ENCODE assay signal across 8 cellular contexts in genomic region chr22:50525104-50525958, GRCh38. TPM values are rescaled to one million over a fixed set of nuclear protein-coding genes. Genes with fewer than 3 reads are reported as not detected.
DNase-seq lines count a peak whose midpoint lies in the region; ATAC-seq and TF ChIP-seq lines count a peak whose summit lies in the region.

Gene SCO2, minus strand, starts transcription at chr22:50525598. Its CDS starts 1,187 bp downstream, at chr22:50524411.

- peaks cover 3% of the 10 kb centered on the region for H3K36me3 Mint-ChIP-seq in T-cell
- H3K36me3 Mint-ChIP-seq in progenitor cell of endocrine pancreas (ENCODE audit: insufficient read depth) = peaks cover 4% of the 10 kb centered on the region

- DNase-seq in GM12865 (ENCODE audit: low read depth) (peak; percentile 99), NCI-H1417 (lab: John Stamatoyannopoulos, UW) (peak; percentile 85 to 96 (median 95)), T-cell (peak; percentile 93 to 98 (median 96)), adrenal gland (peak; percentile 96 to 98 (median 97)), left cardiac atrium (peak; percentile 97), progenitor cell of endocrine pancreas (ENCODE audit: low spot score, unreplicated experiment) (peak; percentile 95), ureter (ENCODE audit: low spot score) (peak; percentile 97)

- H3K4me3 Mint-ChIP-seq in T-cell (peak within 1 kb of the TSS; percentile 83 to 87 (median 84)), progenitor cell of endocrine pancreas (ENCODE audit: low read depth) (peak within 1 kb of the TSS; percentile 83)

- CTCF ChIA-PET in T-cell (lab: Charles Lee) = interaction anchor here (0.6 to 2.4 kb wide), 29 partner anchors 9 to 563 kb away, joined by 3 to 70 read pairs (median 5); partner anchors contain the start of genes CHKB (in 1 of the 2), HDAC10 (in 1 of the 2), KLHDC7B (in 1 of the 2) and LMF2 (in 1 of the 2)

- H3K27ac ChIP-seq in adrenal gland = peak within 1 kb of the TSS; percentile 29 to 97 (median 89)

- intact Hi-C loops in adrenal gland (cut with DNase I) (no loop called here), left cardiac atrium (cut with DNase I) (loop anchor here in 1 of 2 donors (2.0 kb wide), 1 partner anchor 37 kb away; the partner anchor contains the start of gene SYCE3)

- H3K4me1 Mint-ChIP-seq in T-cell (peaks cover 28 to 33% (median 29%) of the 10 kb centered on the region in 3 donors), progenitor cell of endocrine pancreas (ENCODE audit: low read depth) (peaks cover 11% of the 10 kb centered on the region)

- H3K27me3 Mint-ChIP-seq in T-cell = no peaks in the 10 kb centered on the region
- H3K27me3 Mint-ChIP-seq in progenitor cell of endocrine pancreas = peaks cover 14% of the 10 kb centered on the region

- ATAC-seq in HG02642 (IDR thresholded peaks at IDR 0.05; ENCODE audit: poor library complexity, unreplicated experiment) (peak; percentile 41), T-cell (replicated peaks in 1 of 4) (peak; percentile 70 to 74 (median 74)), left cardiac atrium (peak; percentile 58 to 77)

- peaks cover 0 to 32% of the 10 kb centered on the region in 2 donors for H3K36me3 ChIP-seq in adrenal gland (replicated peaks in 1 of 2)

- 0 to 1% (median 0%) methylated on average over 1 to 99 of the region's 99 CpGs for WGBS in adrenal gland, 4 donors

- no peaks in the 10 kb centered on the region for H3K27me3 ChIP-seq in adrenal gland

- peak; percentile 57 to 76 for TF ChIP-seq POLR2A in adrenal gland (IDR thresholded peaks at IDR 0.05)

- H3K4me1 ChIP-seq in adrenal gland (replicated peaks in 1 of 2) = peaks cover 23 to 25% of the 10 kb centered on the region in 2 donors

- no peaks in the 10 kb centered on the region for H3K9me3 Mint-ChIP-seq in T-cell
- H3K9me3 Mint-ChIP-seq in progenitor cell of endocrine pancreas (ENCODE audit: low read depth) = no peaks in the 10 kb centered on the region

- POLR2A ChIA-PET in T-cell (lab: Charles Lee) = interaction anchor here (0.6 to 1.8 kb wide), 8 partner anchors 14 to 93 kb away, joined by 3 to 21 read pairs (median 7); partner anchors contain the start of genes LMF2 (in 2 of the 2), NCAPH2 (in 2 of the 2) and SYCE3 (in 1 of the 2)

- H3K4me3 ChIP-seq in GM12865 (ENCODE audit: low read depth, low read length) = peak within 1 kb of the TSS; percentile 68
- peak within 1 kb of the TSS; percentile 26 to 83 (median 52) for H3K4me3 ChIP-seq in adrenal gland

- peak within 1 kb of the TSS; percentile 78 to 89 for H3K27ac Mint-ChIP-seq in T-cell
- peak within 1 kb of the TSS; percentile 96 for H3K27ac Mint-ChIP-seq in progenitor cell of endocrine pancreas

- TF ChIP-seq CTCF in GM12865 (IDR thresholded peaks at IDR 0.05; ENCODE audit: insufficient read depth, low read depth, low read length, missing control alignments) = peak; percentile 50
- peak in 4 of 6 experiments; percentile 27 to 62 (median 38) for TF ChIP-seq CTCF in adrenal gland (IDR thresholded peaks at IDR 0.05)
- peak; percentile 65 for TF ChIP-seq CTCF in progenitor cell of endocrine pancreas (IDR thresholded peaks at IDR 0.05; ENCODE audit: unreplicated experiment)

- H3K9me3 ChIP-seq in adrenal gland (replicated peaks in 1 of 3) = no peaks in the 10 kb centered on the region

RNA-seq across cellular contexts. Expression of gene SCO2, which starts in this region (rescaled TPM):
- total RNA-seq in T-cell (1 to 10 TPM; 3.3 to 5.6 (median 4.0) TPM), adrenal gland (1 to 10 TPM in 6 of 8 donors, not detected in 2; 1.2 to 7.8 (median 4.1) TPM), left cardiac atrium (1 to 10 TPM in 1 of 2 donors, not detected in 1; 1.3 TPM), progenitor cell of endocrine pancreas (3.7 TPM in 1 of 2 replicates, not detected in the other), ureter (not detected)
- polyA plus RNA-seq in adrenal gland = 1 to 10 TPM in 2 of 3 donors, not detected in 1; 1.2 to 4.0 TPM

Comparison
In these comparisons a context has a peak if more than half of its experiments do, and no peak if none do; other contexts are left out.
1. Peak in every context shown above with its lines: DNase-seq, ATAC-seq, H3K4me3 ChIP-seq and H3K27ac ChIP-seq.
2. Peak in DNase-seq in ureter; RNA of the gene not detected or under 1 TPM.